25 cellular contexts compared by ENCODE assay signal in genomic region chr4:175298119-175298518, GRCh38.
DNase-seq lines count a peak whose midpoint lies in the region; ATAC-seq, FAIRE-seq and TF ChIP-seq lines count a peak whose summit lies in the region.
"Had no signal": no experiment of that assay in that cellular context is flagged by ENCODE, and none has a peak within 500 bp of the region (broad histone marks: within the 10 kb centered on the region; RNA-seq: fewer than 3 reads in every experiment).

No MANE protein-coding gene starts in this region.

- H3K9me3 Mint-ChIP-seq in nephron progenitor cell, result no peaks in the 10 kb centered on the region
- H3K9me3 Mint-ChIP-seq in stimulated activated memory B cell treated with anti-CD40 and anti-IgM and Interleukin-4, amounts not matched to agents 10 μg/mL and 1 μg/mL and 100 μg/mL, for 72 hours, result no peaks in the 10 kb centered on the region

- no peaks in the 10 kb centered on the region for H3K79me2 ChIP-seq in OCI-LY1 (ENCODE audit: insufficient read depth, low read length)

- ATAC-seq in GM21515 (IDR thresholded peaks at IDR 0.05; ENCODE audit: unreplicated experiment), result no peak
- ATAC-seq in stimulated activated memory B cell treated with anti-CD40 and anti-IgM and Interleukin-4, amounts not matched to agents 10 μg/mL and 1 μg/mL and 100 μg/mL, for 72 hours, result no peak
- ATAC-seq in right cardiac atrium, result no peak
- ATAC-seq: left cardiac atrium had no signal

- H3K36me3 Mint-ChIP-seq in nephron progenitor cell (ENCODE audit: low read depth), result no peaks in the 10 kb centered on the region
- no peaks in the 10 kb centered on the region for H3K36me3 Mint-ChIP-seq in stimulated activated memory B cell treated with anti-CD40 and anti-IgM and Interleukin-4, amounts not matched to agents 10 μg/mL and 1 μg/mL and 100 μg/mL, for 72 hours

- peak overlapping the region; percentile 4; the same call in 1 of the 2 replicates for H2AFZ ChIP-seq in OCI-LY1 (ENCODE audit: low read length)

- H3F3A ChIP-seq in OCI-LY1 (ENCODE audit: insufficient read depth, low read length), result no peaks in the 10 kb centered on the region

- no peak overlapping the region for H3K4me2 ChIP-seq in OCI-LY1 (ENCODE audit: low read length)
- H3K4me2 ChIP-seq: smooth muscle cell had no signal

- H3K27me3 ChIP-seq in OCI-LY1 (ENCODE audit: insufficient read depth, low read length) (no peaks in the 10 kb centered on the region), bronchial epithelial cell (ENCODE audit: control insufficient read depth, insufficient read depth, low read length) (no peaks in the 10 kb centered on the region), right cardiac atrium (ENCODE audit: control insufficient read depth, insufficient read depth) (no peaks in the 10 kb centered on the region)
- H3K27me3 ChIP-seq: Peyer's patch, transverse colon had no signal

- H3K36me3 ChIP-seq in OCI-LY1 (ENCODE audit: insufficient read depth, low read length), result no peaks in the 10 kb centered on the region
- no peaks in the 10 kb centered on the region for H3K36me3 ChIP-seq in bronchial epithelial cell (ENCODE audit: control insufficient read depth, insufficient read depth, low read length)
- H3K36me3 ChIP-seq: Peyer's patch, prostate gland, transverse colon had no signal

- peaks cover 18% of the 10 kb centered on the region for H3K4me1 Mint-ChIP-seq in nephron progenitor cell
- H3K4me1 Mint-ChIP-seq in stimulated activated memory B cell treated with anti-CD40 and anti-IgM and Interleukin-4, amounts not matched to agents 10 μg/mL and 1 μg/mL and 100 μg/mL, for 72 hours, result peaks cover 5% of the 10 kb centered on the region
- H3K4me1 Mint-ChIP-seq: activated CD4-positive, alpha-beta memory T cell treated with anti-CD3 and anti-CD28 coated beads, Interleukin-2, amount 10 ng/mL, durations not matched to agents 7 days and 5 days had no signal

- FAIRE-seq in bronchial epithelial cell (lab: Jason Lieb, UNC), result peak; percentile 40

- no peak overlapping the region for H3K4me3 Mint-ChIP-seq in nephron progenitor cell
- H3K4me3 Mint-ChIP-seq in stimulated activated memory B cell treated with anti-CD40 and anti-IgM and Interleukin-4, amounts not matched to agents 10 μg/mL and 1 μg/mL and 100 μg/mL, for 72 hours, result no peak overlapping the region
- H3K4me3 Mint-ChIP-seq: activated CD4-positive, alpha-beta memory T cell treated with anti-CD3 and anti-CD28 coated beads, Interleukin-2, amount 10 ng/mL, durations not matched to agents 7 days and 5 days; stimulated activated naive CD8-positive, alpha-beta T cell treated with anti-CD3 and anti-CD28 coated beads, Interleukin-15, Interleukin-2, amounts not matched to agents 100 ng/mL and 50 ng/mL, for 24 hours had no signal

- 77% methylated on average over 2 of the region's 2 CpGs for WGBS in right cardiac atrium

- H3K27ac ChIP-seq in OCI-LY1 (ENCODE audit: low read depth, low read length, poor library complexity, severe bottlenecking) (no peak overlapping the region), right cardiac atrium (ENCODE audit: low read length) (no peak overlapping the region)
- H3K27ac ChIP-seq: HL-60, Peyer's patch, prostate gland, transverse colon had no signal

- H4K20me1 ChIP-seq in OCI-LY1 (ENCODE audit: insufficient read depth, low read length), result no peaks in the 10 kb centered on the region

- H3K9ac ChIP-seq in OCI-LY1 (ENCODE audit: low read length), result no peak overlapping the region

- H3K27me3 Mint-ChIP-seq in nephron progenitor cell (ENCODE audit: low read depth, poor library complexity), result peaks cover 4% of the 10 kb centered on the region
- no peaks in the 10 kb centered on the region for H3K27me3 Mint-ChIP-seq in stimulated activated memory B cell treated with anti-CD40 and anti-IgM and Interleukin-4, amounts not matched to agents 10 μg/mL and 1 μg/mL and 100 μg/mL, for 72 hours
- H3K27me3 Mint-ChIP-seq: activated CD4-positive, alpha-beta memory T cell treated with anti-CD3 and anti-CD28 coated beads, Interleukin-2, amount 10 ng/mL, durations not matched to agents 7 days and 5 days; IgD-negative memory B cell; stimulated activated naive CD8-positive, alpha-beta T cell treated with anti-CD3 and anti-CD28 coated beads, Interleukin-15, Interleukin-2, amounts not matched to agents 100 ng/mL and 50 ng/mL, for 24 hours had no signal

- no peaks in the 10 kb centered on the region for H3K4me1 ChIP-seq in OCI-LY1 (ENCODE audit: insufficient read depth, low read length, severe bottlenecking)
- H3K4me1 ChIP-seq in right cardiac atrium (ENCODE audit: control insufficient read depth, insufficient read depth, low read length), result no peaks in the 10 kb centered on the region
- H3K4me1 ChIP-seq: Peyer's patch, prostate gland, transverse colon had no signal

- peak; percentile 14 for DNase-seq in EL
- peak; percentile 47 for DNase-seq in bronchial epithelial cell (ENCODE audit: low read depth)
- no peak for DNase-seq in nephron progenitor cell
- no peak for DNase-seq in right cardiac atrium
- no peak for DNase-seq in NCI-H2081 (lab: John Stamatoyannopoulos, UW)
- DNase-seq: activated CD4-positive, alpha-beta memory T cell treated with anti-CD3 and anti-CD28 coated beads, Interleukin-2, amount 10 ng/mL, durations not matched to agents 7 days and 5 days; activated naive CD4-positive, alpha-beta T cell; AML-193; DMS79 treated with DMSO at 0.1 percent for 48 hours; effector CD4-positive, alpha-beta T cell; left cardiac atrium; NCI-H1694; NCI-H2227 treated with DMSO at 0.1 percent for 48 hours; NCI-H82; Peyer's patch; stimulated activated CD4-positive, alpha-beta T cell treated with anti-CD3 and anti-CD28 coated beads, Interleukin-4, amount 100 ng/mL, for 1 hour; transverse colon had no signal

- intact Hi-C loops in right cardiac atrium (cut with DNase I), result no loop called here

- 0 out of 2 replicates have a peak, but pooled peaks cover 3% of the 10 kb centered on the region for H3K9me3 ChIP-seq in OCI-LY1 (ENCODE audit: low read length)
- H3K9me3 ChIP-seq in right cardiac atrium (ENCODE audit: control insufficient read depth, low read length), result no peaks in the 10 kb centered on the region
- H3K9me3 ChIP-seq: Peyer's patch, prostate gland, transverse colon had no signal

- H3K27ac Mint-ChIP-seq in nephron progenitor cell, result peak overlapping the region; percentile 80
- H3K27ac Mint-ChIP-seq in stimulated activated memory B cell treated with anti-CD40 and anti-IgM and Interleukin-4, amounts not matched to agents 10 μg/mL and 1 μg/mL and 100 μg/mL, for 72 hours, result no peak overlapping the region
- H3K27ac Mint-ChIP-seq: activated CD4-positive, alpha-beta memory T cell treated with anti-CD3 and anti-CD28 coated beads, Interleukin-2, amount 10 ng/mL, durations not matched to agents 7 days and 5 days; IgD-negative memory B cell; stimulated activated naive CD8-positive, alpha-beta T cell treated with anti-CD3 and anti-CD28 coated beads, Interleukin-15, Interleukin-2, amounts not matched to agents 100 ng/mL and 50 ng/mL, for 24 hours had no signal

- no peaks in the 10 kb centered on the region for H3K9me2 ChIP-seq in OCI-LY1 (ENCODE audit: low read depth, low read length)

- no peak for TF ChIP-seq CTCF in OCI-LY1 (IDR thresholded peaks at IDR 0.05; ENCODE audit: low read length)
- TF ChIP-seq CTCF in bronchial epithelial cell (IDR thresholded peaks at IDR 0.05; ENCODE audit: insufficient read depth, low read length, severe bottlenecking), result no peak
- no peak for TF ChIP-seq CTCF in nephron progenitor cell (IDR thresholded peaks at IDR 0.05)

- H3K4me3 ChIP-seq in OCI-LY1 (ENCODE audit: low read depth, low read length, poor library complexity, severe bottlenecking), result no peak overlapping the region
- H3K4me3 ChIP-seq in bronchial epithelial cell (ENCODE audit: low read depth, low read length), result no peak overlapping the region
- no peak overlapping the region for H3K4me3 ChIP-seq in right cardiac atrium (ENCODE audit: low read length)
- H3K4me3 ChIP-seq: Peyer's patch, prostate gland, smooth muscle cell, transverse colon had no signal

Comparison
In these comparisons a context has a peak if more than half of its experiments do, and no peak if none do; other contexts are left out.
1. DNase-seq: peak in EL (single experiment) and bronchial epithelial cell (single experiment); none in nephron progenitor cell (single experiment), right cardiac atrium (0 of 3) and NCI-H2081 (0 of 2).